In the genomic region with DNA sequence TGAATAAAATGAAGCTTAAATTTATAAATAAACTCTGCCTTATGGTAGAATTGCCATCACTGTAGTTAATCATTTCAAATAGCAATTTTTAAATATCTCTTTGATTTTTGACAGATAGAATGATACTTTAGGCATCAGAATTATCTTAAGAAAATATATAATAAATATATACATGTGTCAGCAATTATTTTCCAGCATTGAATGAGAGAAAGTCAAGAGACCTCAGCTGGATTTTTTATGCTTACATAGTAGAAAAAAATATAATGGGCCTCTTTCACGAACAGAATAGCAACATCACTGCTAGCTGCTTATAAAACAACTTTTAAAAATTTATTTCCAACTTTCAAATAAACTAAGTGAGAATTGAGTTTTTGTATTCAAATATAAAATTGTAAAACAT, we compare ENCODE assay signal across 8 cellular contexts.
"Had no signal": no experiment of that assay in that cellular context is flagged by ENCODE, and none has a peak within 500 bp of the region (broad histone marks: within the 10 kb centered on the region; RNA-seq: fewer than 3 reads in every experiment).

No MANE protein-coding gene starts in this region.

- DNase-seq: GDM1, GF-D8 had no signal

- H3K4me3 ChIP-seq: GM12878 had no signal

- FAIRE-seq: G401.6, GM12878, GM12891, GM12892, GM18507, GM19239 had no signal

- ATAC-seq: GM12878 had no signal
